24 cellular contexts compared by ENCODE assay signal in genomic region chr11:30889116-30889765, GRCh38.
DNase-seq lines count a peak whose midpoint lies in the region; ATAC-seq, FAIRE-seq and TF ChIP-seq lines count a peak whose summit lies in the region.
"Had no signal": no experiment of that assay in that cellular context is flagged by ENCODE, and none has a peak within 500 bp of the region (broad histone marks: within the 10 kb centered on the region; RNA-seq: fewer than 3 reads in every experiment).

No MANE protein-coding gene starts in this region.

- CTCF ChIA-PET in A673 (lab: Charles Lee): no interaction called here

- ATAC-seq in GM19395 (IDR thresholded peaks at IDR 0.05; ENCODE audit: unreplicated experiment): no peak
- ATAC-seq: activated CD8-positive, alpha-beta T cell treated with anti-CD3 and anti-CD28 coated beads, Interleukin-2, amount 10 ng/mL, durations not matched to agents 7 days and 5 days; heart left ventricle; naive thymus-derived CD4-positive, alpha-beta T cell; right cardiac atrium had no signal

- H3K4me1 ChIP-seq in A673 (ENCODE audit: insufficient read depth, low read length, poor library complexity, severe bottlenecking): no peaks in the 10 kb centered on the region
- H3K4me1 ChIP-seq: heart left ventricle, vagina had no signal

- in situ Hi-C loops in brain microvascular endothelial cell (cut with HindIII; ENCODE audit: low pct_ligation_motif_present, low sequenced_read_pairs): no loop called here

- H3K27me3 ChIP-seq in A673 (replicated peaks; ENCODE audit: insufficient read depth, low read depth, low read length, poor library complexity) (peaks cover 2% of the 10 kb centered on the region), brain microvascular endothelial cell (replicated peaks) (no peaks in the 10 kb centered on the region)
- H3K27me3 ChIP-seq: heart left ventricle, vagina had no signal

- no TSS peak for BruUV-seq in A673 (replicated peaks; lab: Mats Ljungman, UMichigan)

- H3K36me3 ChIP-seq in A673 (ENCODE audit: insufficient read depth, low read length, poor library complexity, severe bottlenecking): no peaks in the 10 kb centered on the region
- H3K36me3 ChIP-seq in brain microvascular endothelial cell (replicated peaks): no peaks in the 10 kb centered on the region
- H3K36me3 ChIP-seq: heart left ventricle, vagina had no signal

- POLR2A ChIA-PET in A673 (lab: Charles Lee; ENCODE audit: low non-redundant PET): no interaction called here

- DNase-seq in A673 (ENCODE audit: low spot score) (peak; percentile 40), HTR-8/SVneo (ENCODE audit: insufficient read length, low spot score) (peak; percentile 2), brain microvascular endothelial cell (peak; percentile 19), left kidney (ENCODE audit: low read depth, low spot score) (peak; percentile 54), CD1c-positive myeloid dendritic cell (ENCODE audit: extremely low spot score) (no peak), DMS53 treated with DMSO at 0.1 percent for 48 hours (lab: John Stamatoyannopoulos, UW; ENCODE audit: unreplicated experiment) (no peak)
- DNase-seq in activated CD4-positive, alpha-beta T cell treated with anti-CD3 and anti-CD28 coated beads, Interleukin-2, amount 50 U/mL, for 1 hour: no peak
- DNase-seq: activated CD8-positive, alpha-beta T cell treated with anti-CD3 and anti-CD28 coated beads, Interleukin-2, amount 10 ng/mL, durations not matched to agents 7 days and 5 days; activated naive CD4-positive, alpha-beta T cell treated with anti-CD3 and anti-CD28 coated beads, Interleukin-2, amount 10 ng/mL, durations not matched to agents 7 days and 5 days; activated T-cell treated with anti-CD3 and anti-CD28 coated beads, Interleukin-2, amount 50 U/mL, for 1 hour; aorta; C1 segment of cervical spinal cord; endodermal cell; GOT3; heart left ventricle; KG1; naive thymus-derived CD4-positive, alpha-beta T cell; NCI-H2029; right cardiac atrium had no signal

- H3K4me3 ChIP-seq in A673 (ENCODE audit: low read depth, low read length, poor library complexity, severe bottlenecking): no peak overlapping the region
- H3K4me3 ChIP-seq in brain microvascular endothelial cell (ENCODE audit: low read depth, low read length): no peak overlapping the region
- H3K4me3 ChIP-seq: heart left ventricle, lung, vagina had no signal

- no peaks in the 10 kb centered on the region for H3K9me3 ChIP-seq in A673 (ENCODE audit: low read depth, low read length, poor library complexity, severe bottlenecking)
- H3K9me3 ChIP-seq: heart left ventricle, vagina had no signal

- H3K27ac ChIP-seq in A673 (ENCODE audit: low read depth, low read length, poor library complexity, severe bottlenecking) (no peak overlapping the region), brain microvascular endothelial cell (no peak overlapping the region)
- H3K27ac ChIP-seq: heart left ventricle, vagina had no signal

- intact Hi-C loops in A673 (cut with micrococcal nuclease; ENCODE audit: unreplicated experiment): no loop called here

- no peak for FAIRE-seq in HTR-8/SVneo (lab: Jason Lieb, UNC)
- FAIRE-seq: A204.1, GM12891 had no signal

- no peak for TF ChIP-seq CTCF in A673 (conservative IDR thresholded peaks at IDR 0.05; ENCODE audit: low read depth, low read length)
- no peak for TF ChIP-seq CTCF in brain microvascular endothelial cell (IDR thresholded peaks at IDR 0.05; ENCODE audit: low read depth, low read length, missing control alignments)

Comparison
In these comparisons a context has a peak if more than half of its experiments do, and no peak if none do; other contexts are left out.
1. DNase-seq: peak in A673 (single experiment), HTR-8/SVneo (single experiment), brain microvascular endothelial cell (single experiment) and left kidney (single experiment); none in CD1c-positive myeloid dendritic cell (single experiment), DMS53 treated with DMSO at 0.1 percent for 48 hours (single experiment) and activated CD4-positive, alpha-beta T cell treated with anti-CD3 and anti-CD28 coated beads, Interleukin-2, amount 50 U/mL, for 1 hour (single experiment).